In genomic region chr2:53498210-53498609, GRCh38 we compare ENCODE assay signal across 12 cellular contexts.
A peak's percentile ranks its signal among the peaks of the same experiment; 100 is the strongest.
DNase-seq lines count a peak whose midpoint lies in the region; ATAC-seq and TF ChIP-seq lines count a peak whose summit lies in the region.
"Had no signal": no experiment of that assay in that cellular context is flagged by ENCODE, and none has a peak within 500 bp of the region (broad histone marks: within the 10 kb centered on the region; RNA-seq: fewer than 3 reads in every experiment).

No MANE protein-coding gene starts in this region.

- H3K4ac ChIP-seq in mesenchymal stem cell (ENCODE audit: low read depth in 1 of 2, low read length in 2 of 2) = no peak overlapping the region

- CTCF ChIA-PET in PC-9 (lab: Charles Lee) = no interaction called here

- H3K4me3 ChIP-seq in heart left ventricle = no peak overlapping the region
- no peak overlapping the region for H3K4me3 ChIP-seq in right atrium auricular region
- H3K4me3 ChIP-seq in mesenchymal stem cell (ENCODE audit: insufficient read depth in 1 of 2, low read depth in 1 of 2, low read length in 2 of 2) = no peak overlapping the region
- no peak overlapping the region for H3K4me3 ChIP-seq in PC-9

- H3K36me3 ChIP-seq in heart left ventricle = no peaks in the 10 kb centered on the region
- no peaks in the 10 kb centered on the region for H3K36me3 ChIP-seq in right atrium auricular region
- no peaks in the 10 kb centered on the region for H3K36me3 ChIP-seq in mesenchymal stem cell (ENCODE audit: control insufficient read depth in 1 of 2, insufficient read depth in 2 of 2, low read depth in 1 of 2, low read length in 2 of 2)
- H3K36me3 ChIP-seq in PC-9 (ENCODE audit: low read depth) = no peaks in the 10 kb centered on the region

- no peak overlapping the region for H2BK120ac ChIP-seq in mesenchymal stem cell (ENCODE audit: low read depth, low read length)

- H2BK12ac ChIP-seq in mesenchymal stem cell (ENCODE audit: low read length in 2 of 2) = no peak overlapping the region

- H2AK5ac ChIP-seq in mesenchymal stem cell (ENCODE audit: low read length, severe bottlenecking) = no peak overlapping the region

- no peaks in the 10 kb centered on the region for H3K27me3 ChIP-seq in heart left ventricle
- no peaks in the 10 kb centered on the region for H3K27me3 ChIP-seq in right atrium auricular region
- H3K27me3 ChIP-seq in mesenchymal stem cell (ENCODE audit: control insufficient read depth in 1 of 2, insufficient read depth in 1 of 2, low read length in 2 of 2) = no peaks in the 10 kb centered on the region
- H3K27me3 ChIP-seq in PC-9 (ENCODE audit: insufficient read depth, low read depth) = no peaks in the 10 kb centered on the region

- no peak for TF ChIP-seq CTCF in heart left ventricle (IDR thresholded peaks at IDR 0.05)
- TF ChIP-seq CTCF in right atrium auricular region (IDR thresholded peaks at IDR 0.05) = no peak
- TF ChIP-seq CTCF in PC-9 (conservative IDR thresholded peaks at IDR 0.05) = no peak

- 79 to 83% (median 79%) methylated on average over 1 of the region's 1 CpG for WGBS in heart left ventricle, 4 donors
- WGBS in mesenchymal stem cell = 70% methylated on average over 1 of the region's 1 CpG

- H3K23ac ChIP-seq in mesenchymal stem cell (ENCODE audit: low read length in 2 of 2) = no peak overlapping the region

- H3K9me2 ChIP-seq in PC-9 (ENCODE audit: insufficient read depth) = no peaks in the 10 kb centered on the region

- H3K9me3 ChIP-seq in heart left ventricle (no peaks in the 10 kb centered on the region), right atrium auricular region (no peaks in the 10 kb centered on the region), mesenchymal stem cell (ENCODE audit: control insufficient read depth, low read length) (no peaks in the 10 kb centered on the region), PC-9 (ENCODE audit: insufficient read depth, low read depth) (no peaks in the 10 kb centered on the region)

- no peaks in the 10 kb centered on the region for H3F3A ChIP-seq in PC-9 (ENCODE audit: insufficient read depth, low read depth)

- no peak for DNase-seq in heart left ventricle
- no peak for DNase-seq in right atrium auricular region (ENCODE audit: low spot score)
- peak; percentile 20 to 29 for DNase-seq in dermis microvascular lymphatic vessel endothelial cell (ENCODE audit: low read depth in 2 of 2)
- peak; percentile 40 for DNase-seq in mesenchymal stem cell
- no peak for DNase-seq in DMS114 treated with DMSO at 0.1 percent for 48 hours (lab: John Stamatoyannopoulos, UW; ENCODE audit: unreplicated experiment)
- DNase-seq in PC-9 = no peak
- DNase-seq in T-helper 2 cell = no peak
- DNase-seq: activated CD4-positive, CD25-positive, alpha-beta regulatory T cell treated with anti-CD3 and anti-CD28 coated beads, Interleukin-2, amount 50 U/mL, for 72 hours; activated T-cell treated with anti-CD3 and anti-CD28 coated beads, Interleukin-2, amount 50 U/mL, for 24 hours; naive thymus-derived CD8-positive, alpha-beta T cell; NCI-H187 had no signal

- peak overlapping the region in 1 of 12 donors; percentile 45 for H3K27ac ChIP-seq in heart left ventricle
- H3K27ac ChIP-seq in right atrium auricular region = no peak overlapping the region
- H3K27ac ChIP-seq in mesenchymal stem cell (ENCODE audit: low read length, poor library complexity, severe bottlenecking) = no peak overlapping the region
- no peak overlapping the region for H3K27ac ChIP-seq in PC-9

- H4K91ac ChIP-seq in mesenchymal stem cell (ENCODE audit: low read length) = no peak overlapping the region

- no TSS peak for BruUV-seq in PC-9 (replicated peaks; lab: Mats Ljungman, UMichigan)

- H4K20me1 ChIP-seq in PC-9 (ENCODE audit: insufficient read depth) = no peaks in the 10 kb centered on the region

- no peak for TF ChIP-seq POLR2A in heart left ventricle (IDR thresholded peaks at IDR 0.05)

- no peak overlapping the region for H3K9ac ChIP-seq in mesenchymal stem cell (ENCODE audit: low read length)

- H2BK15ac ChIP-seq in mesenchymal stem cell (ENCODE audit: low read depth, poor library complexity, severe bottlenecking) = no peak overlapping the region

- no peak overlapping the region for H4K8ac ChIP-seq in mesenchymal stem cell (ENCODE audit: low read length)

- H3K79me2 ChIP-seq in PC-9 (ENCODE audit: low read depth) = no peaks in the 10 kb centered on the region

- H3K4me1 ChIP-seq in heart left ventricle = peaks cover 0 to 10% (median 0%) of the 10 kb centered on the region in 12 donors
- H3K4me1 ChIP-seq in right atrium auricular region = peaks cover 0 to 16% of the 10 kb centered on the region in 2 donors
- H3K4me1 ChIP-seq in mesenchymal stem cell (ENCODE audit: control insufficient read depth, insufficient read depth, low read depth, low read length) = no peaks in the 10 kb centered on the region
- no peaks in the 10 kb centered on the region for H3K4me1 ChIP-seq in PC-9 (replicated peaks; ENCODE audit: insufficient read depth)

- H2AFZ ChIP-seq in mesenchymal stem cell (ENCODE audit: low read depth, low read length) (no peak overlapping the region), PC-9 (no peak overlapping the region)

- no peaks in the 10 kb centered on the region for H3K79me1 ChIP-seq in mesenchymal stem cell (replicated peaks; ENCODE audit: low read length, poor library complexity, severe bottlenecking)

- H3K4me2 ChIP-seq in mesenchymal stem cell (ENCODE audit: low read length, poor library complexity, severe bottlenecking) (no peak overlapping the region), PC-9 (no peak overlapping the region)

- H3K18ac ChIP-seq in mesenchymal stem cell (ENCODE audit: low read depth in 1 of 2, low read length in 2 of 2) = no peak overlapping the region

- ATAC-seq in heart left ventricle (peak; percentile 45 to 69 (median 58)), HG03354 (IDR thresholded peaks at IDR 0.05; ENCODE audit: poor library complexity, severe bottlenecking, unreplicated experiment) (no peak)
- ATAC-seq: naive thymus-derived CD8-positive, alpha-beta T cell had no signal

- POLR2A ChIA-PET in PC-9 (lab: Charles Lee; ENCODE audit: unreplicated experiment) = no interaction called here

- intact Hi-C loops in heart left ventricle (cut with DNase I) (no loop called here), PC-9 (cut with micrococcal nuclease; ENCODE audit: unreplicated experiment) (no loop called here)

- no peak overlapping the region for H3K14ac ChIP-seq in mesenchymal stem cell (ENCODE audit: low read length in 2 of 2)

- H2BK5ac ChIP-seq in mesenchymal stem cell (ENCODE audit: low read depth, low read length, poor library complexity, severe bottlenecking) = no peak overlapping the region

Comparison
In these comparisons a context has a peak if more than half of its experiments do, and no peak if none do; other contexts are left out.
1. DNase-seq: peak in dermis microvascular lymphatic vessel endothelial cell (2 of 2) and mesenchymal stem cell (single experiment); none in heart left ventricle (0 of 5), right atrium auricular region (single experiment), DMS114 treated with DMSO at 0.1 percent for 48 hours (single experiment), PC-9 (0 of 2) and T-helper 2 cell (0 of 5).